8 cellular contexts compared by ENCODE assay signal in genomic region chr3:154323921-154324738, GRCh38. TPM values are rescaled to one million over a fixed set of nuclear protein-coding genes. Genes with fewer than 3 reads are reported as not detected.
A peak's percentile ranks its signal among the peaks of the same experiment; 100 is the strongest.
DNase-seq lines count a peak whose midpoint lies in the region; ATAC-seq and TF ChIP-seq lines count a peak whose summit lies in the region.

DHX36 (minus strand) TSS chr3:154324487; CDS start chr3:154324416, 71 bp downstream.

- peak; percentile 93 for ATAC-seq in DND-41 (ENCODE audit: insufficient read depth, low read depth)
- ATAC-seq in naive thymus-derived CD4-positive, alpha-beta T cell = peak; percentile 94
- ATAC-seq in stimulated activated naive B cell treated with anti-CD40 and anti-IgM and Interleukin-4, amounts not matched to agents 10 μg/mL and 1 μg/mL and 100 μg/mL, for 72 hours (replicated peaks) = peak; percentile 97

- H4K20me1 ChIP-seq in DND-41 (ENCODE audit: insufficient read depth, low read length) (peaks cover 21% of the 10 kb centered on the region), GM23248 (ENCODE audit: insufficient read depth) (no peaks in the 10 kb centered on the region), fibroblast of lung (ENCODE audit: control insufficient read depth, extremely low read depth, insufficient read depth, low read length) (no peaks in the 10 kb centered on the region)

- no peaks in the 10 kb centered on the region for H3K9me3 ChIP-seq in DND-41 (ENCODE audit: insufficient read depth, low read length, severe bottlenecking)
- no peaks in the 10 kb centered on the region for H3K9me3 ChIP-seq in GM23248 (ENCODE audit: low read depth)
- no peaks in the 10 kb centered on the region for H3K9me3 ChIP-seq in fibroblast of lung (ENCODE audit: control insufficient read depth, insufficient read depth, low read depth, low read length)
- H3K9me3 ChIP-seq in naive thymus-derived CD4-positive, alpha-beta T cell (ENCODE audit: control insufficient read depth in 2 of 3, low read length in 3 of 3) = no peaks in the 10 kb centered on the region

- H2AFZ ChIP-seq in DND-41 (ENCODE audit: low read depth, low read length) (peak within 1 kb of the TSS; percentile 92), GM23248 (peak within 1 kb of the TSS; percentile 96), fibroblast of lung (ENCODE audit: low read length) (peak within 1 kb of the TSS; percentile 92)

- H3K36me3 Mint-ChIP-seq in activated T-helper 1 cell treated with anti-CD3 and anti-CD28 coated beads, Interleukin-12 subunit alpha, Interleukin-12 subunit beta, Interleukin-2, Interleukin-4 antibody, amounts not matched to agents 30 ng/mL and 10 ng/mL and 1 ng/mL, durations not matched to agents 14 hours and 24 hours and 36 hours (ENCODE audit: low read depth) = peaks cover 12% of the 10 kb centered on the region
- H3K36me3 Mint-ChIP-seq in naive thymus-derived CD4-positive, alpha-beta T cell = peaks cover 0 to 18% (median 11%) of the 10 kb centered on the region in 5 donors
- peaks cover 8 to 9% of the 10 kb centered on the region in 2 donors for H3K36me3 Mint-ChIP-seq in stimulated activated naive B cell treated with anti-CD40 and anti-IgM and Interleukin-4, amounts not matched to agents 10 μg/mL and 1 μg/mL and 100 μg/mL, for 72 hours

- H3K9me3 Mint-ChIP-seq in activated T-helper 1 cell treated with anti-CD3 and anti-CD28 coated beads, Interleukin-12 subunit alpha, Interleukin-12 subunit beta, Interleukin-2, Interleukin-4 antibody, amounts not matched to agents 30 ng/mL and 10 ng/mL and 1 ng/mL, durations not matched to agents 14 hours and 24 hours and 36 hours = no peaks in the 10 kb centered on the region
- H3K9me3 Mint-ChIP-seq in naive thymus-derived CD4-positive, alpha-beta T cell = peaks cover 0 to 2% (median 0%) of the 10 kb centered on the region in 11 donors
- peaks cover 0 to 2% of the 10 kb centered on the region in 2 donors for H3K9me3 Mint-ChIP-seq in stimulated activated naive B cell treated with anti-CD40 and anti-IgM and Interleukin-4, amounts not matched to agents 10 μg/mL and 1 μg/mL and 100 μg/mL, for 72 hours

- intact Hi-C loops in activated T-helper 1 cell treated with anti-CD3 and anti-CD28 coated beads, Interleukin-12 subunit alpha, Interleukin-12 subunit beta, Interleukin-2, Interleukin-4 antibody, amounts not matched to agents 30 ng/mL and 10 ng/mL and 1 ng/mL, durations not matched to agents 14 hours and 24 hours and 36 hours (cut with micrococcal nuclease) = loop anchor here (1.0 to 10.0 kb wide), 4 partner anchors 8 to 1528 kb away; partner anchors contain the start of genes RAP2B and SLC33A1
- intact Hi-C loops in naive thymus-derived CD4-positive, alpha-beta T cell (cut with micrococcal nuclease) = loop anchor here (1.0 to 10.0 kb wide), 8 partner anchors 15 to 1548 kb away; partner anchors contain the start of genes ARHGEF26 (in 2 of the 2), SLC33A1 (in 2 of the 2), C3orf33 (in 1 of the 2) and GMPS (in 1 of the 2)

- TF ChIP-seq CTCF in DND-41 (IDR thresholded peaks at IDR 0.05; ENCODE audit: borderline replicate concordance, extremely low read depth, low read length, poor library complexity, severe bottlenecking) (peak; percentile 39), fibroblast of lung (conservative IDR thresholded peaks at IDR 0.05 in 1 of 2, IDR thresholded peaks at IDR 0.05 in 1 of 2; ENCODE audit: low read depth in 1 of 2, low read length in 2 of 2) (no peak)

- H3K4me1 Mint-ChIP-seq in activated T-helper 1 cell treated with anti-CD3 and anti-CD28 coated beads, Interleukin-12 subunit alpha, Interleukin-12 subunit beta, Interleukin-2, Interleukin-4 antibody, amounts not matched to agents 30 ng/mL and 10 ng/mL and 1 ng/mL, durations not matched to agents 14 hours and 24 hours and 36 hours (ENCODE audit: low read depth) = peaks cover 20% of the 10 kb centered on the region
- H3K4me1 Mint-ChIP-seq in naive thymus-derived CD4-positive, alpha-beta T cell = peaks cover 4 to 23% (median 20%) of the 10 kb centered on the region in 7 donors
- H3K4me1 Mint-ChIP-seq in stimulated activated naive B cell treated with anti-CD40 and anti-IgM and Interleukin-4, amounts not matched to agents 10 μg/mL and 1 μg/mL and 100 μg/mL, for 72 hours = peaks cover 6 to 15% of the 10 kb centered on the region in 2 donors

- H3K9ac ChIP-seq in DND-41 (ENCODE audit: low read depth, low read length) (peak within 1 kb of the TSS; percentile 67), GM23248 (peak within 1 kb of the TSS; percentile 98), fibroblast of lung (ENCODE audit: insufficient read depth, low read length) (peak within 1 kb of the TSS; percentile 91)

- H3K4me3 ChIP-seq in DND-41 (ENCODE audit: low read depth in 1 of 2, low read length in 2 of 2) (peak within 1 kb of the TSS; percentile 41 to 61), GM23248 (peak within 1 kb of the TSS; percentile 88), fibroblast of lung (replicated peaks in 1 of 4; ENCODE audit: control extremely low read depth in 1 of 4, insufficient read depth in 1 of 4, low read depth in 3 of 4, low read length in 4 of 4) (peak within 1 kb of the TSS; percentile 65 to 100 (median 80))
- H3K4me3 ChIP-seq in naive thymus-derived CD4-positive, alpha-beta T cell (ENCODE audit: low read length) = peak within 1 kb of the TSS; percentile 70

- H3K27me3 Mint-ChIP-seq in activated T-helper 1 cell treated with anti-CD3 and anti-CD28 coated beads, Interleukin-12 subunit alpha, Interleukin-12 subunit beta, Interleukin-2, Interleukin-4 antibody, amounts not matched to agents 30 ng/mL and 10 ng/mL and 1 ng/mL, durations not matched to agents 14 hours and 24 hours and 36 hours (ENCODE audit: insufficient read depth) = no peaks in the 10 kb centered on the region
- peaks cover 0 to 1% (median 0%) of the 10 kb centered on the region in 5 donors for H3K27me3 Mint-ChIP-seq in naive thymus-derived CD4-positive, alpha-beta T cell
- H3K27me3 Mint-ChIP-seq in stimulated activated naive B cell treated with anti-CD40 and anti-IgM and Interleukin-4, amounts not matched to agents 10 μg/mL and 1 μg/mL and 100 μg/mL, for 72 hours = no peaks in the 10 kb centered on the region

- CTCF ChIA-PET in naive thymus-derived CD4-positive, alpha-beta T cell (lab: Charles Lee) = no interaction called here

- no peaks in the 10 kb centered on the region for H3K27me3 ChIP-seq in DND-41 (ENCODE audit: insufficient read depth, low read length, poor library complexity)
- no peaks in the 10 kb centered on the region for H3K27me3 ChIP-seq in GM23248 (replicated peaks; ENCODE audit: insufficient read depth)
- no peaks in the 10 kb centered on the region for H3K27me3 ChIP-seq in fibroblast of lung (ENCODE audit: control insufficient read depth, insufficient read depth, low read length)
- H3K27me3 ChIP-seq in naive thymus-derived CD4-positive, alpha-beta T cell (ENCODE audit: control insufficient read depth in 2 of 2, insufficient read depth in 2 of 2, low read length in 2 of 2) = no peaks in the 10 kb centered on the region

- H3K27ac ChIP-seq in DND-41 (ENCODE audit: low read length) (peak within 1 kb of the TSS; percentile 87), GM23248 (peak within 1 kb of the TSS; percentile 93), fibroblast of lung (ENCODE audit: insufficient read depth, low read length) (peak within 1 kb of the TSS; percentile 88)
- peak within 1 kb of the TSS; percentile 94 for H3K27ac ChIP-seq in naive thymus-derived CD4-positive, alpha-beta T cell (ENCODE audit: low read depth, low read length)

- DNase-seq in DND-41 (peak; percentile 93), GM23248 (peak; percentile 98), Kasumi-1 (lab: John Stamatoyannopoulos, UW) (peak; percentile 86 to 89), RKO (ENCODE audit: low spot score) (peak; percentile 91), fibroblast of lung (ENCODE audit: low read depth in 2 of 2) (peak; percentile 91 to 96)
- peak; percentile 84 for DNase-seq in activated T-helper 1 cell treated with anti-CD3 and anti-CD28 coated beads, Interleukin-12 subunit alpha, Interleukin-12 subunit beta, Interleukin-2, Interleukin-4 antibody, amounts not matched to agents 30 ng/mL and 10 ng/mL and 1 ng/mL, durations not matched to agents 14 hours and 24 hours and 36 hours (ENCODE audit: low spot score)
- peak; percentile 73 to 92 (median 89) for DNase-seq in naive thymus-derived CD4-positive, alpha-beta T cell
- DNase-seq in stimulated activated naive B cell treated with anti-CD40 and anti-IgM and Interleukin-4, amounts not matched to agents 10 μg/mL and 1 μg/mL and 100 μg/mL, for 72 hours = peak; percentile 82

- H3K4me1 ChIP-seq in DND-41 (ENCODE audit: insufficient read depth, low read length) = peaks cover 51% of the 10 kb centered on the region
- peaks cover 14% of the 10 kb centered on the region for H3K4me1 ChIP-seq in GM23248 (ENCODE audit: insufficient read depth)
- H3K4me1 ChIP-seq in fibroblast of lung (ENCODE audit: control insufficient read depth, extremely low read depth, insufficient read depth, low read length) = no peaks in the 10 kb centered on the region
- H3K4me1 ChIP-seq in naive thymus-derived CD4-positive, alpha-beta T cell (ENCODE audit: control insufficient read depth in 2 of 2, insufficient read depth in 2 of 2, low read length in 2 of 2) = peaks cover 37 to 42% of the 10 kb centered on the region in 2 donors

- H3F3A ChIP-seq in GM23248 (ENCODE audit: insufficient read depth) = no peaks in the 10 kb centered on the region

- peak within 1 kb of the TSS; percentile 96 for H3K27ac Mint-ChIP-seq in activated T-helper 1 cell treated with anti-CD3 and anti-CD28 coated beads, Interleukin-12 subunit alpha, Interleukin-12 subunit beta, Interleukin-2, Interleukin-4 antibody, amounts not matched to agents 30 ng/mL and 10 ng/mL and 1 ng/mL, durations not matched to agents 14 hours and 24 hours and 36 hours
- H3K27ac Mint-ChIP-seq in naive thymus-derived CD4-positive, alpha-beta T cell = peak within 1 kb of the TSS in 8 of 9 donors; percentile 96 to 100 (median 99)
- H3K27ac Mint-ChIP-seq in stimulated activated naive B cell treated with anti-CD40 and anti-IgM and Interleukin-4, amounts not matched to agents 10 μg/mL and 1 μg/mL and 100 μg/mL, for 72 hours = peak within 1 kb of the TSS; percentile 99

- POLR2A ChIA-PET in naive thymus-derived CD4-positive, alpha-beta T cell (lab: Charles Lee) = interaction anchor here (0.9 to 1.9 kb wide), 3 partner anchors 8 to 10 kb away, joined by 3 to 9 read pairs (median 4); no protein-coding TSS in a partner anchor

- H3K4me2 ChIP-seq in DND-41 (ENCODE audit: insufficient read depth, low read length) (peak within 1 kb of the TSS; percentile 56), GM23248 (ENCODE audit: unreplicated experiment) (peak within 1 kb of the TSS; percentile 91), fibroblast of lung (ENCODE audit: extremely low read depth, insufficient read depth, low read length) (peak within 1 kb of the TSS; percentile 70)

- peaks cover 54% of the 10 kb centered on the region for H3K79me2 ChIP-seq in DND-41 (ENCODE audit: insufficient read depth, low read length)
- H3K79me2 ChIP-seq in GM23248 (ENCODE audit: insufficient read depth) = peaks cover 51% of the 10 kb centered on the region
- peaks cover 49% of the 10 kb centered on the region for H3K79me2 ChIP-seq in fibroblast of lung (ENCODE audit: control insufficient read depth, insufficient read depth, low read length)

- no peaks in the 10 kb centered on the region for H3K9me2 ChIP-seq in GM23248 (ENCODE audit: insufficient read depth)

- H3K4me3 Mint-ChIP-seq in activated T-helper 1 cell treated with anti-CD3 and anti-CD28 coated beads, Interleukin-12 subunit alpha, Interleukin-12 subunit beta, Interleukin-2, Interleukin-4 antibody, amounts not matched to agents 30 ng/mL and 10 ng/mL and 1 ng/mL, durations not matched to agents 14 hours and 24 hours and 36 hours = peak within 1 kb of the TSS; percentile 95
- peak within 1 kb of the TSS in 5 of 10 donors; percentile 92 to 96 (median 96) for H3K4me3 Mint-ChIP-seq in naive thymus-derived CD4-positive, alpha-beta T cell
- H3K4me3 Mint-ChIP-seq in stimulated activated naive B cell treated with anti-CD40 and anti-IgM and Interleukin-4, amounts not matched to agents 10 μg/mL and 1 μg/mL and 100 μg/mL, for 72 hours = peak within 1 kb of the TSS; percentile 92 to 93

- WGBS in GM23248 (ENCODE audit: low coverage in 1 of 2, low lambda C conversion rate in 2 of 2, missing lambda C conversion rate in 2 of 2), 2 experiments = 0% methylated on average over 25 to 44 of the region's 44 CpGs

- H3K36me3 ChIP-seq in DND-41 (ENCODE audit: insufficient read depth, low read length) (peaks cover 20% of the 10 kb centered on the region; the same call in 1 of the 2 replicates), GM23248 (ENCODE audit: low read depth) (no peaks in the 10 kb centered on the region), fibroblast of lung (ENCODE audit: control insufficient read depth, insufficient read depth, low read length) (no peaks in the 10 kb centered on the region)
- no peaks in the 10 kb centered on the region for H3K36me3 ChIP-seq in naive thymus-derived CD4-positive, alpha-beta T cell (ENCODE audit: control insufficient read depth in 2 of 3, insufficient read depth in 3 of 3, low read length in 3 of 3)

- in situ Hi-C loops in GM23248 (cut with MboI) = no loop called here

RNA-seq across cellular contexts. Expression of gene DHX36, which starts in this region (rescaled TPM):
- 16.3 and 22.5 TPM in 2 replicates for total RNA-seq in GM23248 (2014; rRNA removed; shearing (Covaris generic))
- polyA plus RNA-seq in GM23248 (2016; fragmentation: Nextera tagmentation; extraction: Ambion mirVana) = 15.2 and 15.8 TPM in 2 replicates
- total RNA-seq in activated T-helper 1 cell treated with anti-CD3 and anti-CD28 coated beads, Interleukin-12 subunit alpha, Interleukin-12 subunit beta, Interleukin-2, Interleukin-4 antibody, amounts not matched to agents 30 ng/mL and 10 ng/mL and 1 ng/mL, durations not matched to agents 14 hours and 24 hours and 36 hours = 95.2 and 101 TPM in 2 replicates
- 39.8 and 55.2 TPM in 2 replicates for total RNA-seq in fibroblast of lung
- polyA plus RNA-seq in fibroblast of lung = 54.0 and 60.8 TPM in 2 replicates
- 31.1 and 37.7 TPM in 2 replicates for polyA plus RNA-seq in fibroblast of lung (2012)
- polyA minus RNA-seq in fibroblast of lung (ENCODE audit: low replicate concordance) = 5.2 TPM in 2 replicates
- total RNA-seq in naive thymus-derived CD4-positive, alpha-beta T cell = 100 to 1,000 TPM in 1 of 5 experiments, 10 to 100 TPM in 4; 73.4 to 101 (median 91.3) TPM
- 10 to 100 TPM; 16.1 to 16.4 TPM for polyA plus RNA-seq in naive thymus-derived CD4-positive, alpha-beta T cell

Comparison
In these comparisons a context has a peak if more than half of its experiments do, and no peak if none do; other contexts are left out.
1. Peak in every context shown above with its lines: DNase-seq, ATAC-seq, H3K4me3 ChIP-seq and H3K27ac ChIP-seq.